ENCODE assay signal across 19 cellular contexts in the genomic region with DNA sequence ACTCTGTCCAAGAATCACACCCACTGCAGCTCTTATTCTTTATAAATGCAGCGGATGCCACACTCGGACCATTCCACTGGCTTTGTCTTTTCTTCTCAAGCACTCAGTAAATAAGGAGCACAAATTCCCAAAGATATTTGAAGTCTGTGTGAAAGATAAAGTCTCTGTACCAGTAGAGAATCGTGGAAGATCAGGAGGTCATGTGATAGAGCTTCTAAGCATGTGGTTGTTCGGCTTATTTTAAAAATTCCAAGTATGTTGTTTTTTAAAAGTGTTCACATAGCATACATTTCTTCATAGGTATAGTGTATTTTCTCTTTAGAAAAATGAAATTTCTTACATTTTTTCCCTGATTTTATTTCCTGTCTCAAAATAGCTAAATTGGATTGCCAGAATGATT.
A peak's percentile ranks its signal among the peaks of the same experiment; 100 is the strongest.
DNase-seq lines count a peak whose midpoint lies in the region; ATAC-seq and TF ChIP-seq lines count a peak whose summit lies in the region.
"Had no signal": no experiment of that assay in that cellular context is flagged by ENCODE, and none has a peak within 500 bp of the region (broad histone marks: within the 10 kb centered on the region; RNA-seq: fewer than 3 reads in every experiment).

No MANE protein-coding gene starts in this region.

- TF ChIP-seq CTCF in chondrocyte (IDR thresholded peaks at IDR 0.05) (no peak), osteoblast (IDR thresholded peaks at IDR 0.05; ENCODE audit: extremely low read depth, low read depth, low read length) (no peak), glutamatergic neuron (IDR thresholded peaks at IDR 0.05; ENCODE audit: partially characterized antibody, unreplicated experiment) (no peak), WERI-Rb-1 (IDR thresholded peaks at IDR 0.05; ENCODE audit: low read depth, low read length) (no peak)

- H3K4me3 ChIP-seq in osteoblast (ENCODE audit: insufficient read depth, low read length): peak overlapping the region; percentile 10
- H3K4me3 ChIP-seq in WERI-Rb-1 (ENCODE audit: low read depth, low read length): no peak overlapping the region
- H3K4me3 ChIP-seq: GM23248, MG63, PC-9 had no signal

- H3K27ac Mint-ChIP-seq in chondrocyte (ENCODE audit: unreplicated experiment) (peak overlapping the region; percentile 81), glutamatergic neuron (ENCODE audit: unreplicated experiment) (no peak overlapping the region)

- no peaks in the 10 kb centered on the region for H3K27me3 ChIP-seq in osteoblast (ENCODE audit: insufficient read depth, low read length)
- no peaks in the 10 kb centered on the region for H3K27me3 ChIP-seq in WERI-Rb-1 (ENCODE audit: insufficient read depth, low read depth, severe bottlenecking)
- H3K27me3 ChIP-seq: MG63 had no signal

- peak overlapping the region; percentile 46 for H3K4me2 ChIP-seq in osteoblast (ENCODE audit: insufficient read depth, low read length)
- H3K4me2 ChIP-seq: PC-9 had no signal

- no peak for ATAC-seq in HG03460 (IDR thresholded peaks at IDR 0.05; ENCODE audit: unreplicated experiment)

- DNase-seq in A172 (ENCODE audit: low spot score): peak; percentile 10
- peak; percentile 17 for DNase-seq in LHCN-M2 (ENCODE audit: low read depth)
- no peak for DNase-seq in chondrocyte (ENCODE audit: low spot score)
- no peak for DNase-seq in osteoblast (ENCODE audit: insufficient read length, low spot score, missing footprints)
- no peak for DNase-seq in glutamatergic neuron
- DNase-seq in WERI-Rb-1: no peak
- no peak for DNase-seq in stimulated activated naive CD4-positive, alpha-beta T cell (lab: John Stamatoyannopoulos, UW)
- DNase-seq: AML-193, DMS53, KG1, MG63, NCI-H1092 treated with DMSO at 0.1 percent for 48 hours, NCI-H187 treated with DMSO at 0.1 percent for 48 hours, NCI-H446, NCI-H748 treated with DMSO at 0.1 percent for 48 hours, PC-9 had no signal

- H3K9me3 Mint-ChIP-seq in chondrocyte (ENCODE audit: low read depth) (no peaks in the 10 kb centered on the region), glutamatergic neuron (ENCODE audit: unreplicated experiment) (no peaks in the 10 kb centered on the region)

- H4K20me1 ChIP-seq in osteoblast (ENCODE audit: insufficient read depth, low read length): no peaks in the 10 kb centered on the region

- no peaks in the 10 kb centered on the region for H3K27me3 Mint-ChIP-seq in chondrocyte (ENCODE audit: low read depth)
- H3K27me3 Mint-ChIP-seq in glutamatergic neuron (ENCODE audit: unreplicated experiment): no peaks in the 10 kb centered on the region

- H3K4me3 Mint-ChIP-seq in chondrocyte (ENCODE audit: unreplicated experiment) (peak overlapping the region; percentile 58), glutamatergic neuron (ENCODE audit: unreplicated experiment) (no peak overlapping the region)

- H3K9me3 ChIP-seq in osteoblast (ENCODE audit: low read depth, low read length) (no peaks in the 10 kb centered on the region), WERI-Rb-1 (ENCODE audit: severe bottlenecking) (no peaks in the 10 kb centered on the region)
- H3K9me3 ChIP-seq: MG63 had no signal

- H2AFZ ChIP-seq in osteoblast (ENCODE audit: low read length): no peak overlapping the region
- H2AFZ ChIP-seq: GM23248, PC-9 had no signal

- H3K27ac ChIP-seq in osteoblast (ENCODE audit: low read depth, low read length): no peak overlapping the region
- H3K27ac ChIP-seq in WERI-Rb-1: no peak overlapping the region
- H3K27ac ChIP-seq: 22Rv1, GM23248, PC-9 had no signal

- H3K36me3 ChIP-seq in osteoblast (ENCODE audit: insufficient read depth, low read length) (no peaks in the 10 kb centered on the region), WERI-Rb-1 (no peaks in the 10 kb centered on the region)
- H3K36me3 ChIP-seq: MG63 had no signal

- peaks cover 7% of the 10 kb centered on the region for H3K36me3 Mint-ChIP-seq in chondrocyte (ENCODE audit: low read depth)
- H3K36me3 Mint-ChIP-seq in glutamatergic neuron (ENCODE audit: unreplicated experiment): no peaks in the 10 kb centered on the region

- H3K4me1 Mint-ChIP-seq in chondrocyte (ENCODE audit: low read depth): peaks cover 48% of the 10 kb centered on the region
- no peaks in the 10 kb centered on the region for H3K4me1 Mint-ChIP-seq in glutamatergic neuron (ENCODE audit: low read depth, unreplicated experiment)

- no peaks in the 10 kb centered on the region for H3K79me2 ChIP-seq in osteoblast (ENCODE audit: insufficient read depth, low read length)

- H3K4me1 ChIP-seq in osteoblast (ENCODE audit: insufficient read depth, low read length): peaks cover 14% of the 10 kb centered on the region

Comparison
In these comparisons a context has a peak if more than half of its experiments do, and no peak if none do; other contexts are left out.
1. DNase-seq: peak in A172 (single experiment) and LHCN-M2 (single experiment); none in chondrocyte (single experiment), osteoblast (single experiment), glutamatergic neuron (single experiment), WERI-Rb-1 (single experiment) and stimulated activated naive CD4-positive, alpha-beta T cell (0 of 6).